20 cellular contexts compared by ENCODE assay signal in the genomic region with DNA sequence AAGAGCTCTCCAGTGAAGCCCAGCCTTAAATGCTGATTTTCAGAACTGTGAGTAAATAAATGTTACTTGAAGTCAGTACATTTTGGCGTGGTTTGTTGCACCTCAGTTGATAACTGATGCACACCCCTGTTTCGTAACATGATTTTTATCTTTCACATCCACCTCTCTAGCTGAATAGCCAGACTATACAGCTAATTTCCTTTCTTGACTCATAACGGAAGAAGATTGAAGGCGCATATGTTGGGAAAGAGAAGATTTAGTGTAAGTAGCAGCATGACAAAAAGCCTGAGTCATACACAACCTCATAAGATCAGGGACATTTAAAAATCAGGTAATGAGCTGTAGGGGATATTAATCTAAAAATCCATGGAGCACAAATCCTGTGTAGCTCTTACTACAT.
A peak's percentile ranks its signal among the peaks of the same experiment; 100 is the strongest.
DNase-seq lines count a peak whose midpoint lies in the region; ATAC-seq, FAIRE-seq and TF ChIP-seq lines count a peak whose summit lies in the region.
"Had no signal": no experiment of that assay in that cellular context is flagged by ENCODE, and none has a peak within 500 bp of the region (broad histone marks: within the 10 kb centered on the region; RNA-seq: fewer than 3 reads in every experiment).

No MANE protein-coding gene starts in this region.

- no peak overlapping the region for H3K4me3 ChIP-seq in astrocyte of the spinal cord (ENCODE audit: low read depth, low read length)
- H3K4me3 ChIP-seq in neuronal stem cell (ENCODE audit: low read length in 2 of 2), result no peak overlapping the region
- no peak overlapping the region for H3K4me3 ChIP-seq in CD8-positive, alpha-beta T cell (ENCODE audit: low read depth, low read length)
- H3K4me3 ChIP-seq: coronary artery, gastroesophageal sphincter, thoracic aorta had no signal

- no peaks in the 10 kb centered on the region for H3K79me1 ChIP-seq in neuronal stem cell (ENCODE audit: low read depth, low read length)

- ATAC-seq in left cardiac atrium, result no peak
- ATAC-seq in CD8-positive, alpha-beta T cell, result no peak
- ATAC-seq: gastroesophageal sphincter, HepG2, left colon, natural killer cell had no signal

- no peak overlapping the region for H4K8ac ChIP-seq in neuronal stem cell (ENCODE audit: low read depth, low read length)

- no peak overlapping the region for H2BK15ac ChIP-seq in neuronal stem cell (ENCODE audit: low read length)

- no peak overlapping the region for H3K14ac ChIP-seq in neuronal stem cell (ENCODE audit: low read length)

- WGBS in neuronal stem cell (ENCODE audit: extremely low coverage in 2 of 2, insufficient read length in 2 of 2, insufficient replicate concordance in 1 of 2), 2 donors, result no CpG with 5 or more reads among the region's 4 CpGs

- CTCF ChIA-PET in CD8-positive, alpha-beta T cell (lab: Charles Lee), result no interaction called here

- H3K4me1 Mint-ChIP-seq in CD8-positive, alpha-beta T cell (ENCODE audit: low read depth), result no peaks in the 10 kb centered on the region
- H3K4me1 Mint-ChIP-seq: activated naive CD4-positive, alpha-beta T cell treated with anti-CD3 and anti-CD28 coated beads, Interleukin-2, amount 10 ng/mL, durations not matched to agents 7 days and 5 days; natural killer cell had no signal

- no peak overlapping the region for H2AK5ac ChIP-seq in neuronal stem cell (ENCODE audit: low read depth, low read length)

- H4K91ac ChIP-seq in neuronal stem cell (ENCODE audit: low read depth, low read length, poor library complexity), result no peak overlapping the region

- peaks cover 6% of the 10 kb centered on the region for H3K9me3 Mint-ChIP-seq in CD8-positive, alpha-beta T cell

- no peaks in the 10 kb centered on the region for H3K36me3 Mint-ChIP-seq in CD8-positive, alpha-beta T cell
- H3K36me3 Mint-ChIP-seq: activated naive CD4-positive, alpha-beta T cell treated with anti-CD3 and anti-CD28 coated beads, Interleukin-2, amount 10 ng/mL, durations not matched to agents 7 days and 5 days; natural killer cell had no signal

- H3K18ac ChIP-seq in neuronal stem cell (ENCODE audit: low read length), result no peak overlapping the region

- H3K4me2 ChIP-seq in neuronal stem cell (ENCODE audit: insufficient read depth, low read length, poor library complexity, severe bottlenecking), result no peak overlapping the region

- no peaks in the 10 kb centered on the region for H3K27me3 ChIP-seq in neuronal stem cell (ENCODE audit: control insufficient read depth in 3 of 3, insufficient read depth in 3 of 3, low read depth in 1 of 3, low read length in 3 of 3)
- H3K27me3 ChIP-seq in CD8-positive, alpha-beta T cell (ENCODE audit: insufficient read depth, low read length), result no peaks in the 10 kb centered on the region
- H3K27me3 ChIP-seq: gastroesophageal sphincter had no signal

- intact Hi-C loops in left cardiac atrium (cut with DNase I), result no loop called here
- intact Hi-C loops in CD8-positive, alpha-beta T cell (cut with DNase I, micrococcal nuclease), result no loop called here

- H3K27ac ChIP-seq in neuronal stem cell (replicated peaks; ENCODE audit: low read length), result no peak overlapping the region
- no peak overlapping the region for H3K27ac ChIP-seq in CD8-positive, alpha-beta T cell (ENCODE audit: low read depth, low read length)
- H3K27ac ChIP-seq: coronary artery, gastroesophageal sphincter, thoracic aorta had no signal

- no peak overlapping the region for H2BK5ac ChIP-seq in neuronal stem cell (ENCODE audit: low read length)

- TF ChIP-seq CTCF in astrocyte of the spinal cord (IDR thresholded peaks at IDR 0.05; ENCODE audit: low read depth, low read length), result no peak
- no peak for TF ChIP-seq CTCF in CD8-positive, alpha-beta T cell (IDR thresholded peaks at IDR 0.05)

- peak; percentile 94 for FAIRE-seq in H54 (lab: Jason Lieb, UNC)
- FAIRE-seq: HepG2, small intestine had no signal

- DNase-seq in H54 (ENCODE audit: insufficient read length, low spot score) (peak; percentile 28), NOMO-1 (lab: John Stamatoyannopoulos, UW; ENCODE audit: unreplicated experiment in 2 of 2) (peak; percentile 91 to 98), astrocyte of the spinal cord (ENCODE audit: low read depth, low spot score) (peak; percentile 55), neuronal stem cell (ENCODE audit: low spot score) (no peak), NCI-H524 treated with DMSO at 0.1 percent for 48 hours (lab: John Stamatoyannopoulos, UW) (no peak), left cardiac atrium (no peak), NCI-H1694 treated with DMSO at 0.1 percent for 48 hours (lab: John Stamatoyannopoulos, UW) (no peak)
- no peak for DNase-seq in CD8-positive, alpha-beta T cell
- DNase-seq: activated CD8-positive, alpha-beta memory T cell treated with anti-CD3 and anti-CD28 coated beads for 24 hours; activated naive CD4-positive, alpha-beta T cell treated with anti-CD3 and anti-CD28 coated beads, Interleukin-2, amount 10 ng/mL, durations not matched to agents 7 days and 5 days; COR-L47; left colon; natural killer cell; NCI-H187 treated with DMSO at 0.1 percent for 48 hours; NK-92 treated with Interleukin-12 subunit alpha and Interleukin-12 subunit beta, amount 100 ng/mL, for 24 hours; small intestine had no signal

- no peak overlapping the region for H2BK120ac ChIP-seq in neuronal stem cell (ENCODE audit: low read depth, low read length)

- no peaks in the 10 kb centered on the region for H3K27me3 Mint-ChIP-seq in CD8-positive, alpha-beta T cell (ENCODE audit: low read depth)
- H3K27me3 Mint-ChIP-seq: activated naive CD4-positive, alpha-beta T cell treated with anti-CD3 and anti-CD28 coated beads, Interleukin-2, amount 10 ng/mL, durations not matched to agents 7 days and 5 days had no signal

- POLR2A ChIA-PET in CD8-positive, alpha-beta T cell (lab: Charles Lee), result no interaction called here

- no peak overlapping the region for H3K9ac ChIP-seq in neuronal stem cell (ENCODE audit: low read depth, low read length, poor library complexity)

- peak overlapping the region; percentile 15 for H2AFZ ChIP-seq in neuronal stem cell (ENCODE audit: low read length)

- H3K9me3 ChIP-seq in neuronal stem cell (replicated peaks in 1 of 2; ENCODE audit: control insufficient read depth in 2 of 2, insufficient read depth in 1 of 2, low read depth in 1 of 2, low read length in 2 of 2), result no peaks in the 10 kb centered on the region
- H3K9me3 ChIP-seq in CD8-positive, alpha-beta T cell (ENCODE audit: low read length), result no peaks in the 10 kb centered on the region
- H3K9me3 ChIP-seq: gastroesophageal sphincter, thoracic aorta had no signal

- no peak overlapping the region for H2BK12ac ChIP-seq in neuronal stem cell (ENCODE audit: low read length)

- no peak overlapping the region for H3K27ac Mint-ChIP-seq in CD8-positive, alpha-beta T cell
- H3K27ac Mint-ChIP-seq: activated naive CD4-positive, alpha-beta T cell treated with anti-CD3 and anti-CD28 coated beads, Interleukin-2, amount 10 ng/mL, durations not matched to agents 7 days and 5 days; natural killer cell had no signal

- no peak for TF ChIP-seq POLR2A in H54 (IDR thresholded peaks at IDR 0.05; ENCODE audit: low read depth, low read length)

- no peak overlapping the region for H3K4me3 Mint-ChIP-seq in CD8-positive, alpha-beta T cell
- H3K4me3 Mint-ChIP-seq: activated naive CD4-positive, alpha-beta T cell treated with anti-CD3 and anti-CD28 coated beads, Interleukin-2, amount 10 ng/mL, durations not matched to agents 7 days and 5 days; natural killer cell had no signal

- no peaks in the 10 kb centered on the region for H3K4me1 ChIP-seq in neuronal stem cell (ENCODE audit: control insufficient read depth in 2 of 2, insufficient read depth in 1 of 2, low read depth in 1 of 2, low read length in 2 of 2)
- no peaks in the 10 kb centered on the region for H3K4me1 ChIP-seq in CD8-positive, alpha-beta T cell (ENCODE audit: insufficient read depth, low read length)
- H3K4me1 ChIP-seq: gastroesophageal sphincter had no signal

- H3K4ac ChIP-seq in neuronal stem cell (ENCODE audit: low read length), result no peak overlapping the region

- H3K36me3 ChIP-seq in neuronal stem cell (replicated peaks in 1 of 2; ENCODE audit: control insufficient read depth in 2 of 2, insufficient read depth in 2 of 2, low read length in 2 of 2), result no peaks in the 10 kb centered on the region
- H3K36me3 ChIP-seq in CD8-positive, alpha-beta T cell (ENCODE audit: insufficient read depth, low read length), result no peaks in the 10 kb centered on the region
- H3K36me3 ChIP-seq: gastroesophageal sphincter, thoracic aorta had no signal

- H3K23ac ChIP-seq in neuronal stem cell (ENCODE audit: low read depth, low read length, poor library complexity), result no peak overlapping the region

- in situ Hi-C loops in astrocyte of the spinal cord (cut with HindIII; ENCODE audit: low sequenced_read_pairs), result no loop called here

Comparison
In these comparisons a context has a peak if more than half of its experiments do, and no peak if none do; other contexts are left out.
1. DNase-seq: peak in H54 (single experiment), NOMO-1 (2 of 2) and astrocyte of the spinal cord (single experiment); none in neuronal stem cell (single experiment), NCI-H524 treated with DMSO at 0.1 percent for 48 hours (single experiment), left cardiac atrium (single experiment), NCI-H1694 treated with DMSO at 0.1 percent for 48 hours (single experiment) and CD8-positive, alpha-beta T cell (0 of 7).